Comparison of ENCODE assay signal across 1 cellular context in genomic region chr1:199463521-199464127, GRCh38.
TF ChIP-seq lines count a peak whose summit lies in the region.

No MANE protein-coding gene starts in this region.

TF ChIP-seq in GM23338, 12 proteins besides CTCF, POLR2A, EP300 and RAD21 (continued from another document):
- TF ChIP-seq ZNF462 (CRISPR knock-in tag; IDR thresholded peaks at IDR 0.05) (no peak), EZH2 (IDR thresholded peaks at IDR 0.05; ENCODE audit: low read depth, unreplicated experiment) (no peak)
